In genomic region chr11:81792416-81792815, GRCh38 we compare ENCODE assay signal across 23 cellular contexts.
"Had no signal": no experiment of that assay in that cellular context is flagged by ENCODE, and none has a peak within 500 bp of the region (broad histone marks: within the 10 kb centered on the region; RNA-seq: fewer than 3 reads in every experiment).

No MANE protein-coding gene starts in this region.

- H3K27ac Mint-ChIP-seq: IgD-negative memory B cell had no signal

- H3K27ac ChIP-seq: HL-60, KMS-11, SJSA1, SK-N-MC had no signal

- H3K9me3 Mint-ChIP-seq: IgD-negative memory B cell had no signal

- ATAC-seq: K562 had no signal

- DNase-seq: Kasumi-1, MM.1S, NCI-H1092 treated with DMSO at 0.1 percent for 48 hours, NCI-H1436, NCI-H187, NCI-H2029, NCI-H2081 treated with DMSO at 0.1 percent for 48 hours, NCI-H2171, NCI-H226, NCI-H446, NCI-H510A, NCI-H524 treated with DMSO at 0.1 percent for 48 hours, NCI-H69, NCI-H774, Right ventricle myocardium superior, RPMI8226, SIG-M5 had no signal

- H3K4me1 Mint-ChIP-seq: IgD-negative memory B cell had no signal

- H3K36me3 ChIP-seq: SJSA1 had no signal

- H3K9me3 ChIP-seq: SJSA1 had no signal

- H3K4me2 ChIP-seq: KMS-11 had no signal

- H3K36me3 Mint-ChIP-seq: IgD-negative memory B cell had no signal

- H3K4me3 ChIP-seq: K562, SJSA1, SK-N-MC had no signal

- H3K27me3 ChIP-seq: SJSA1 had no signal

- H3K9ac ChIP-seq: KMS-11 had no signal

- H3K4me3 Mint-ChIP-seq: IgD-negative memory B cell had no signal

- H3K27me3 Mint-ChIP-seq: IgD-negative memory B cell had no signal

- H3K4me1 ChIP-seq: SJSA1 had no signal
